In genomic region chr18:9994701-9995100, GRCh38 we compare ENCODE assay signal across 26 cellular contexts.
DNase-seq lines count a peak whose midpoint lies in the region; ATAC-seq lines count a peak whose summit lies in the region.
"Had no signal": no experiment of that assay in that cellular context is flagged by ENCODE, and none has a peak within 500 bp of the region (broad histone marks: within the 10 kb centered on the region; RNA-seq: fewer than 3 reads in every experiment).

No MANE protein-coding gene starts in this region.

- H3K36me3 Mint-ChIP-seq in T-helper 2 cell treated with Interferon-gamma antibody and Interleukin-4, amounts not matched to agents 5 μg/mL and 100 μg/mL, for 36 hours (ENCODE audit: low read depth): no peaks in the 10 kb centered on the region

- DNase-seq in left ventricle myocardium superior (no peak), right cardiac atrium (no peak), glomerular visceral epithelial cell (ENCODE audit: extremely low spot score) (peak; percentile 48), mesenteric fat pad (ENCODE audit: low spot score) (peak; percentile 59), NCI-H2081 (lab: John Stamatoyannopoulos, UW) (no peak), left lobe of liver (ENCODE audit: low spot score) (no peak)
- no peak for DNase-seq in T-helper 2 cell treated with Interferon-gamma antibody and Interleukin-4, amounts not matched to agents 5 μg/mL and 100 μg/mL, for 36 hours (ENCODE audit: low spot score)
- DNase-seq: DMS153, DND-41, GM23248, H9, HFFc6, NCI-H1092, NCI-H1417 treated with DMSO at 0.1 percent for 48 hours, NCI-H1694 treated with DMSO at 0.1 percent for 48 hours, NCI-H2081 treated with DMSO at 0.1 percent for 48 hours, NCI-H2171, NCI-H226, NCI-H510A, NCI-H69, SHP77 had no signal

- H3K4me1 Mint-ChIP-seq in T-helper 2 cell treated with Interferon-gamma antibody and Interleukin-4, amounts not matched to agents 5 μg/mL and 100 μg/mL, for 36 hours (ENCODE audit: low read depth): no peaks in the 10 kb centered on the region
- H3K4me1 Mint-ChIP-seq: H9, IgD-negative memory B cell had no signal

- H3K4me3 ChIP-seq in right cardiac atrium (ENCODE audit: low read length): no peak overlapping the region
- H3K4me3 ChIP-seq: GM23248 had no signal

- no peaks in the 10 kb centered on the region for H3K9me3 ChIP-seq in right cardiac atrium (ENCODE audit: control insufficient read depth, low read length)

- H3K27ac ChIP-seq in right cardiac atrium (ENCODE audit: low read length): no peak overlapping the region
- H3K27ac ChIP-seq: 22Rv1, GM23248, RWPE1 had no signal

- H3K4me1 ChIP-seq in right cardiac atrium (ENCODE audit: control insufficient read depth, insufficient read depth, low read length): no peaks in the 10 kb centered on the region

- intact Hi-C loops in left ventricle myocardium superior (cut with micrococcal nuclease) (no loop called here), right cardiac atrium (cut with DNase I) (no loop called here)

- H3K27ac Mint-ChIP-seq in T-helper 2 cell treated with Interferon-gamma antibody and Interleukin-4, amounts not matched to agents 5 μg/mL and 100 μg/mL, for 36 hours: no peak overlapping the region
- H3K27ac Mint-ChIP-seq: H9, HFFc6, IgD-negative memory B cell had no signal

- peaks cover 16% of the 10 kb centered on the region for H3K9me3 Mint-ChIP-seq in T-helper 2 cell treated with Interferon-gamma antibody and Interleukin-4, amounts not matched to agents 5 μg/mL and 100 μg/mL, for 36 hours

- ATAC-seq in left ventricle myocardium superior (peak; percentile 20), right cardiac atrium (no peak), GM21526 (IDR thresholded peaks at IDR 0.05; ENCODE audit: low FRiP score, unreplicated experiment) (no peak), left lobe of liver (no peak)
- ATAC-seq: Panc1 had no signal

- WGBS in right cardiac atrium: 49% methylated on average over 5 of the region's 5 CpGs

- peaks cover 3% of the 10 kb centered on the region for H3K27me3 Mint-ChIP-seq in T-helper 2 cell treated with Interferon-gamma antibody and Interleukin-4, amounts not matched to agents 5 μg/mL and 100 μg/mL, for 36 hours (ENCODE audit: low read depth)

- H3K27me3 ChIP-seq in right cardiac atrium (ENCODE audit: control insufficient read depth, insufficient read depth): no peaks in the 10 kb centered on the region

- H3K4me3 Mint-ChIP-seq in T-helper 2 cell treated with Interferon-gamma antibody and Interleukin-4, amounts not matched to agents 5 μg/mL and 100 μg/mL, for 36 hours: no peak overlapping the region
- H3K4me3 Mint-ChIP-seq: H9, HFFc6, IgD-negative memory B cell had no signal

Comparison
In these comparisons a context has a peak if more than half of its experiments do, and no peak if none do; other contexts are left out.
1. DNase-seq: peak in glomerular visceral epithelial cell (single experiment) and mesenteric fat pad (single experiment); none in left ventricle myocardium superior (single experiment), right cardiac atrium (0 of 3), NCI-H2081 (0 of 2), left lobe of liver (single experiment) and T-helper 2 cell treated with Interferon-gamma antibody and Interleukin-4, amounts not matched to agents 5 μg/mL and 100 μg/mL, for 36 hours (single experiment).